Comparison of ENCODE assay signal across 16 cellular contexts in genomic region chr17:58316260-58316960, GRCh38. TPM values are rescaled to one million over a fixed set of nuclear protein-coding genes. Genes with fewer than 3 reads are reported as not detected.
DNase-seq lines count a peak whose midpoint lies in the region; ATAC-seq lines count a peak whose summit lies in the region.
"Had no signal": no experiment of that assay in that cellular context is flagged by ENCODE, and none has a peak within 500 bp of the region (broad histone marks: within the 10 kb centered on the region; RNA-seq: fewer than 3 reads in every experiment).

No MANE protein-coding gene starts in this region.

- no peaks in the 10 kb centered on the region for H3K36me3 Mint-ChIP-seq in activated T-cell treated with anti-CD3 and anti-CD28 coated beads, Interleukin-2, amount 50 U/mL, for 72 hours (ENCODE audit: insufficient read depth in 2 of 2)
- H3K36me3 Mint-ChIP-seq in natural killer cell treated with Interleukin-12 subunit alpha and Interleukin-12 subunit beta and Interleukin-15 and Interleukin-18, amount 100 ng/mL, for 72 hours, result peaks cover 13% of the 10 kb centered on the region

- no peaks in the 10 kb centered on the region for H3K9me3 Mint-ChIP-seq in activated T-cell treated with anti-CD3 and anti-CD28 coated beads, Interleukin-2, amount 50 U/mL, for 72 hours
- no peaks in the 10 kb centered on the region for H3K9me3 Mint-ChIP-seq in natural killer cell treated with Interleukin-12 subunit alpha and Interleukin-12 subunit beta and Interleukin-15 and Interleukin-18, amount 100 ng/mL, for 72 hours
- H3K9me3 Mint-ChIP-seq: mesothelial cell of epicardium; stimulated activated naive CD8-positive, alpha-beta T cell treated with anti-CD3 and anti-CD28 coated beads, Interleukin-15, amount 100 ng/mL, for 72 hours had no signal

- no peaks in the 10 kb centered on the region for H3K27me3 Mint-ChIP-seq in activated T-cell treated with anti-CD3 and anti-CD28 coated beads, Interleukin-2, amount 50 U/mL, for 72 hours (ENCODE audit: low read depth)
- no peaks in the 10 kb centered on the region for H3K27me3 Mint-ChIP-seq in natural killer cell treated with Interleukin-12 subunit alpha and Interleukin-12 subunit beta and Interleukin-15 and Interleukin-18, amount 100 ng/mL, for 72 hours
- H3K27me3 Mint-ChIP-seq: stimulated activated naive CD8-positive, alpha-beta T cell treated with anti-CD3 and anti-CD28 coated beads, Interleukin-15, amount 100 ng/mL, for 72 hours had no signal

- ATAC-seq in left ventricle myocardium superior, result no peak
- no peak for ATAC-seq in Right ventricle myocardium superior (ENCODE audit: poor library complexity)
- ATAC-seq in activated T-cell treated with anti-CD3 and anti-CD28 coated beads, Interleukin-2, amount 50 U/mL, for 72 hours (replicated peaks in 1 of 2), result no peak
- ATAC-seq in natural killer cell treated with Interleukin-12 subunit alpha and Interleukin-12 subunit beta and Interleukin-15 and Interleukin-18, amount 100 ng/mL, for 72 hours, result no peak
- ATAC-seq: Right ventricle myocardium inferior had no signal

- intact Hi-C loops in left ventricle myocardium superior (cut with micrococcal nuclease), result no loop called here
- intact Hi-C loops in Right ventricle myocardium superior (cut with DNase I), result loop anchor here (5.0 kb wide), 1 partner anchor 131 kb away; no protein-coding TSS in a partner anchor

- DNase-seq in left ventricle myocardium superior (peak; percentile 9), Right ventricle myocardium superior (no peak), ureter (ENCODE audit: low spot score) (peak; percentile 34), hepatic stellate cell (ENCODE audit: low spot score) (no peak), EL (no peak)
- DNase-seq in activated T-cell treated with anti-CD3 and anti-CD28 coated beads, Interleukin-2, amount 50 U/mL, for 72 hours, result peak; percentile 0 to 15
- DNase-seq in natural killer cell treated with Interleukin-12 subunit alpha and Interleukin-12 subunit beta and Interleukin-15 and Interleukin-18, amount 100 ng/mL, for 72 hours (ENCODE audit: low spot score), result no peak
- DNase-seq: DMS79 treated with DMSO at 0.1 percent for 48 hours; IMR-90; NK-92 treated with Interleukin-12 subunit alpha and Interleukin-12 subunit beta, amount 100 ng/mL, for 24 hours; small intestine had no signal

- H3K4me3 Mint-ChIP-seq in activated T-cell treated with anti-CD3 and anti-CD28 coated beads, Interleukin-2, amount 50 U/mL, for 72 hours, result no peak overlapping the region
- no peak overlapping the region for H3K4me3 Mint-ChIP-seq in natural killer cell treated with Interleukin-12 subunit alpha and Interleukin-12 subunit beta and Interleukin-15 and Interleukin-18, amount 100 ng/mL, for 72 hours
- H3K4me3 Mint-ChIP-seq: mesothelial cell of epicardium had no signal

- peak overlapping the region; percentile 37 for H3K27ac Mint-ChIP-seq in activated T-cell treated with anti-CD3 and anti-CD28 coated beads, Interleukin-2, amount 50 U/mL, for 72 hours
- peak overlapping the region; percentile 65 to 85 for H3K27ac Mint-ChIP-seq in natural killer cell treated with Interleukin-12 subunit alpha and Interleukin-12 subunit beta and Interleukin-15 and Interleukin-18, amount 100 ng/mL, for 72 hours
- H3K27ac Mint-ChIP-seq: mesothelial cell of epicardium; stimulated activated naive CD8-positive, alpha-beta T cell treated with anti-CD3 and anti-CD28 coated beads, Interleukin-15, amount 100 ng/mL, for 72 hours had no signal

- peaks cover 34% of the 10 kb centered on the region for H3K4me1 Mint-ChIP-seq in activated T-cell treated with anti-CD3 and anti-CD28 coated beads, Interleukin-2, amount 50 U/mL, for 72 hours (ENCODE audit: low read depth)
- H3K4me1 Mint-ChIP-seq in natural killer cell treated with Interleukin-12 subunit alpha and Interleukin-12 subunit beta and Interleukin-15 and Interleukin-18, amount 100 ng/mL, for 72 hours (ENCODE audit: low read depth in 2 of 2), result peaks cover 16 to 30% of the 10 kb centered on the region in 2 donors
- H3K4me1 Mint-ChIP-seq: mesothelial cell of epicardium had no signal

RNA-seq across cellular contexts. Expression of gene TSPOAP1, which starts 12.2 kb away (rescaled TPM):
- total RNA-seq in left ventricle myocardium superior (18.8 TPM), Right ventricle myocardium superior (13.6 TPM), ureter (21.0 TPM)
- 10 to 100 TPM; 42.3 to 55.3 TPM for total RNA-seq in activated T-cell treated with anti-CD3 and anti-CD28 coated beads, Interleukin-2, amount 50 U/mL, for 72 hours
- total RNA-seq in natural killer cell treated with Interleukin-12 subunit alpha and Interleukin-12 subunit beta and Interleukin-15 and Interleukin-18, amount 100 ng/mL, for 72 hours, result 10 to 100 TPM; 54.0 to 82.3 TPM
- total RNA-seq: endothelial cell of umbilical vein, H4 had no signal

RNA-seq across cellular contexts. Expression of gene SUPT4H1, which starts 35.6 kb away (rescaled TPM):
- total RNA-seq in left ventricle myocardium superior (62.2 TPM), Right ventricle myocardium superior (59.2 TPM), ureter (55.2 TPM)
- total RNA-seq in activated T-cell treated with anti-CD3 and anti-CD28 coated beads, Interleukin-2, amount 50 U/mL, for 72 hours, result 100 to 1,000 TPM; 101 to 110 TPM
- total RNA-seq in natural killer cell treated with Interleukin-12 subunit alpha and Interleukin-12 subunit beta and Interleukin-15 and Interleukin-18, amount 100 ng/mL, for 72 hours, result 100 to 1,000 TPM in 1 of 2 donors, 10 to 100 TPM in 1; 84.0 to 143 TPM

RNA-seq across cellular contexts. Expression of gene MPO, which starts 35.7 kb away (rescaled TPM):
- 0.42 TPM for total RNA-seq in left ventricle myocardium superior
- total RNA-seq in Right ventricle myocardium superior, result 0.05 TPM
- under 1 TPM in 1 of 2 donors, not detected in 1; 0.09 TPM for total RNA-seq in activated T-cell treated with anti-CD3 and anti-CD28 coated beads, Interleukin-2, amount 50 U/mL, for 72 hours
- total RNA-seq in natural killer cell treated with Interleukin-12 subunit alpha and Interleukin-12 subunit beta and Interleukin-15 and Interleukin-18, amount 100 ng/mL, for 72 hours, result not detected
- 0.23 TPM for total RNA-seq in ureter
- total RNA-seq: endothelial cell of umbilical vein, H4, IMR-90, mesothelial cell of epicardium had no signal

Comparison
In these comparisons a context has a peak if more than half of its experiments do, and no peak if none do; other contexts are left out.
1. DNase-seq: peak in left ventricle myocardium superior (single experiment), activated T-cell treated with anti-CD3 and anti-CD28 coated beads, Interleukin-2, amount 50 U/mL, for 72 hours (2 of 2) and ureter (single experiment); none in Right ventricle myocardium superior (single experiment), natural killer cell treated with Interleukin-12 subunit alpha and Interleukin-12 subunit beta and Interleukin-15 and Interleukin-18, amount 100 ng/mL, for 72 hours (single experiment), hepatic stellate cell (single experiment) and EL (single experiment).